Comparison of ENCODE assay signal across 19 cellular contexts in genomic region chr6:132061381-132061780, GRCh38.
"Had no signal": no experiment of that assay in that cellular context is flagged by ENCODE, and none has a peak within 500 bp of the region (broad histone marks: within the 10 kb centered on the region; RNA-seq: fewer than 3 reads in every experiment).

No MANE protein-coding gene starts in this region.

- ATAC-seq: effector memory CD8-positive, alpha-beta T cell; left lobe of liver; T-helper 17 cell; upper lobe of right lung had no signal

- H3K36me3 ChIP-seq: neural progenitor cell, thyroid gland, upper lobe of right lung had no signal

- H3K27me3 ChIP-seq: dorsolateral prefrontal cortex, neural progenitor cell, thyroid gland, upper lobe of right lung had no signal

- H3K4me1 ChIP-seq: neural progenitor cell, thyroid gland, upper lobe of right lung had no signal

- H2AFZ ChIP-seq: neural progenitor cell had no signal

- H3K4me3 ChIP-seq: dorsolateral prefrontal cortex, lung, neural progenitor cell, thyroid gland, upper lobe of right lung had no signal

- DNase-seq: activated CD4-positive, alpha-beta memory T cell treated with anti-CD3 and anti-CD28 coated beads for 36 hours; activated CD4-positive, alpha-beta T cell treated with anti-CD3 and anti-CD28 coated beads for 48 hours; activated gamma-delta T cell treated with Interleukin-2 at 50 U/mL for 16 hours; anterior cingulate cortex; central memory CD4-positive, alpha-beta T cell; dorsolateral prefrontal cortex; effector memory CD8-positive, alpha-beta T cell; foreskin fibroblast; immature natural killer cell; naive B cell; retina; stimulated activated CD4-positive, alpha-beta T cell treated with anti-CD3 and anti-CD28 coated beads, Interleukin-12 subunit alpha, Interleukin-12 subunit beta, amount 100 ng/mL, for 4 hours; substantia nigra; T-helper 17 cell; thyroid gland; upper lobe of right lung had no signal

- H3K9ac ChIP-seq: neural progenitor cell had no signal

- H3K9me3 ChIP-seq: thyroid gland, upper lobe of right lung had no signal

- H3K4me2 ChIP-seq: neural progenitor cell had no signal

- H3K27ac ChIP-seq: dorsolateral prefrontal cortex, neural progenitor cell, thyroid gland, upper lobe of right lung had no signal
